Comparison of ENCODE assay signal across 23 cellular contexts in the genomic region with DNA sequence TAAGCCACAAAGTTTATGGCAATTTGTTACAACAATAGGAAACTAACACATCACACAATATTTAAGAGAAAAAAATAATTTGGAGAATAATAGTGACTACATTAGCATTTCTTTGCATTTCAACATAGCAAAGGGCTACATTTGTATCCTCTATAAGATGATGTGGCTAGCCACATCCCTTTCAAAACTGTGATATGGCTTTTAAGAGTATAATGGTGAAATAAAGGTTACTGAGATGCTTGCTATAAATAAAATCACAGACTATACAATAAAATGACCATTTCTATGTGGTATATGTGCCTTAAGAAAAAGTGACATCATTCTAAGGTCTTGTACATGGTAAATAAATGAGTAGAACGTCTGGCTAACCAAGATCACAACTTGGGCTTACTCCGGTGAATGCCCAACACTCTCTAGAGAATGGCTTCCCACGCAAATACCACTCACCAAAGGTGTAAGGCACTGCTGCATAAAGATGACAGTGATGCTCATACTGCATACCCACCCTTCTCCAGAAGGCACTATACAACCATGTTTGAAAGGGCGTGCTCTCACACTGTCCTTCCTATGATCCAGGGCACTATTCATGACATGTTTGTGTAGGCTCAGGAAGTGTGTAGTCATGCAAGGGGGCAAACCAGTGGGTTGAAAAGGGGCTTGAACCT.
DNase-seq lines count a peak whose midpoint lies in the region; ATAC-seq and TF ChIP-seq lines count a peak whose summit lies in the region.
"Had no signal": no experiment of that assay in that cellular context is flagged by ENCODE, and none has a peak within 500 bp of the region (broad histone marks: within the 10 kb centered on the region; RNA-seq: fewer than 3 reads in every experiment).

No MANE protein-coding gene starts in this region.

- no peaks in the 10 kb centered on the region for H3K27me3 ChIP-seq in MM.1S (replicated peaks; ENCODE audit: insufficient read depth, low read length)

- no peak overlapping the region for H3K27ac ChIP-seq in MM.1S (ENCODE audit: low read length)
- H3K27ac ChIP-seq: RWPE1 had no signal

- POLR2A ChIA-PET in activated CD8-positive, alpha-beta T cell treated with anti-CD3 and anti-CD28 coated beads, Interleukin-2, amount 10 ng/mL, durations not matched to agents 7 days and 5 days (lab: Charles Lee): interaction anchor here (0.6 to 1.4 kb wide), 2 partner anchors 11 to 287 kb away, joined by 3 to 5 read pairs; no protein-coding TSS in a partner anchor

- H3K36me3 Mint-ChIP-seq in activated naive CD4-positive, alpha-beta T cell treated with anti-CD3 and anti-CD28 coated beads, Interleukin-2, amount 10 ng/mL, durations not matched to agents 7 days and 5 days: peaks cover 49% of the 10 kb centered on the region
- no peaks in the 10 kb centered on the region for H3K36me3 Mint-ChIP-seq in activated naive CD4-positive, alpha-beta T cell treated with anti-CD3 and anti-CD28 coated beads for 36 hours (ENCODE audit: low read depth)
- peaks cover 64% of the 10 kb centered on the region for H3K36me3 Mint-ChIP-seq in activated CD8-positive, alpha-beta T cell treated with anti-CD3 and anti-CD28 coated beads, Interleukin-2, amount 10 ng/mL, durations not matched to agents 7 days and 5 days (ENCODE audit: low read depth)
- H3K36me3 Mint-ChIP-seq in immature natural killer cell: peaks cover 0 to 4% (median 0%) of the 10 kb centered on the region in 3 donors
- H3K36me3 Mint-ChIP-seq in stimulated activated memory B cell treated with anti-CD40 and anti-IgM and Interleukin-4, amounts not matched to agents 10 μg/mL and 1 μg/mL and 100 μg/mL, for 72 hours: no peaks in the 10 kb centered on the region
- H3K36me3 Mint-ChIP-seq: CD14-positive monocyte had no signal

- peaks cover 64% of the 10 kb centered on the region for H3K4me1 Mint-ChIP-seq in activated naive CD4-positive, alpha-beta T cell treated with anti-CD3 and anti-CD28 coated beads, Interleukin-2, amount 10 ng/mL, durations not matched to agents 7 days and 5 days
- peaks cover 29% of the 10 kb centered on the region for H3K4me1 Mint-ChIP-seq in activated naive CD4-positive, alpha-beta T cell treated with anti-CD3 and anti-CD28 coated beads for 36 hours (ENCODE audit: low read depth)
- H3K4me1 Mint-ChIP-seq in activated CD8-positive, alpha-beta T cell treated with anti-CD3 and anti-CD28 coated beads, Interleukin-2, amount 10 ng/mL, durations not matched to agents 7 days and 5 days (ENCODE audit: low read depth): peaks cover 64% of the 10 kb centered on the region
- peaks cover 17 to 31% of the 10 kb centered on the region in 2 donors for H3K4me1 Mint-ChIP-seq in immature natural killer cell
- no peaks in the 10 kb centered on the region for H3K4me1 Mint-ChIP-seq in stimulated activated memory B cell treated with anti-CD40 and anti-IgM and Interleukin-4, amounts not matched to agents 10 μg/mL and 1 μg/mL and 100 μg/mL, for 72 hours
- H3K4me1 Mint-ChIP-seq: B cell, CD14-positive monocyte had no signal

- H3K36me3 ChIP-seq in MM.1S (replicated peaks; ENCODE audit: insufficient read depth, low read length): no peaks in the 10 kb centered on the region
- H3K36me3 ChIP-seq: HAP-1 had no signal

- peak overlapping the region; percentile 33 for H3K27ac Mint-ChIP-seq in activated naive CD4-positive, alpha-beta T cell treated with anti-CD3 and anti-CD28 coated beads, Interleukin-2, amount 10 ng/mL, durations not matched to agents 7 days and 5 days
- no peak overlapping the region for H3K27ac Mint-ChIP-seq in activated naive CD4-positive, alpha-beta T cell treated with anti-CD3 and anti-CD28 coated beads for 36 hours
- peak overlapping the region; percentile 78 for H3K27ac Mint-ChIP-seq in activated CD8-positive, alpha-beta T cell treated with anti-CD3 and anti-CD28 coated beads, Interleukin-2, amount 10 ng/mL, durations not matched to agents 7 days and 5 days
- H3K27ac Mint-ChIP-seq in immature natural killer cell: no peak overlapping the region
- no peak overlapping the region for H3K27ac Mint-ChIP-seq in stimulated activated memory B cell treated with anti-CD40 and anti-IgM and Interleukin-4, amounts not matched to agents 10 μg/mL and 1 μg/mL and 100 μg/mL, for 72 hours
- H3K27ac Mint-ChIP-seq: B cell, CD14-positive monocyte had no signal

- intact Hi-C loops in activated naive CD4-positive, alpha-beta T cell treated with anti-CD3 and anti-CD28 coated beads for 36 hours (cut with micrococcal nuclease): no loop called here

- no peak overlapping the region for H3K4me3 ChIP-seq in MM.1S (ENCODE audit: low read length)
- H3K4me3 ChIP-seq: GM23338, HAP-1 had no signal

- no peaks in the 10 kb centered on the region for H3K27me3 Mint-ChIP-seq in activated naive CD4-positive, alpha-beta T cell treated with anti-CD3 and anti-CD28 coated beads, Interleukin-2, amount 10 ng/mL, durations not matched to agents 7 days and 5 days
- H3K27me3 Mint-ChIP-seq in activated naive CD4-positive, alpha-beta T cell treated with anti-CD3 and anti-CD28 coated beads for 36 hours (ENCODE audit: low read depth): no peaks in the 10 kb centered on the region
- no peaks in the 10 kb centered on the region for H3K27me3 Mint-ChIP-seq in activated CD8-positive, alpha-beta T cell treated with anti-CD3 and anti-CD28 coated beads, Interleukin-2, amount 10 ng/mL, durations not matched to agents 7 days and 5 days (ENCODE audit: low read depth)
- H3K27me3 Mint-ChIP-seq in immature natural killer cell (ENCODE audit: low read depth in 3 of 3): peaks cover 2 to 9% (median 3%) of the 10 kb centered on the region in 3 donors
- peaks cover 15% of the 10 kb centered on the region for H3K27me3 Mint-ChIP-seq in stimulated activated memory B cell treated with anti-CD40 and anti-IgM and Interleukin-4, amounts not matched to agents 10 μg/mL and 1 μg/mL and 100 μg/mL, for 72 hours

- no peaks in the 10 kb centered on the region for H3K9me2 ChIP-seq in MM.1S (replicated peaks; ENCODE audit: insufficient read depth, low read length)
- H3K9me2 ChIP-seq: SK-N-SH had no signal

- no peak for TF ChIP-seq CTCF in MM.1S (IDR thresholded peaks at IDR 0.05; ENCODE audit: low read length)

- CTCF ChIA-PET in activated naive CD4-positive, alpha-beta T cell treated with anti-CD3 and anti-CD28 coated beads, Interleukin-2, amount 10 ng/mL, durations not matched to agents 7 days and 5 days (lab: Charles Lee): interaction anchor here (0.8 kb wide), 1 partner anchor 13 kb away, joined by 3 read pairs; no protein-coding TSS in a partner anchor
- CTCF ChIA-PET in activated naive CD4-positive, alpha-beta T cell treated with anti-CD3 and anti-CD28 coated beads for 36 hours (lab: Charles Lee): interaction anchor here (1.2 kb wide), 1 partner anchor 14 kb away, joined by 4 read pairs; no protein-coding TSS in a partner anchor
- CTCF ChIA-PET in activated CD8-positive, alpha-beta T cell treated with anti-CD3 and anti-CD28 coated beads, Interleukin-2, amount 10 ng/mL, durations not matched to agents 7 days and 5 days (lab: Charles Lee): no interaction called here

- peak; percentile 58 for ATAC-seq in activated CD8-positive, alpha-beta T cell treated with anti-CD3 and anti-CD28 coated beads, Interleukin-2, amount 10 ng/mL, durations not matched to agents 7 days and 5 days
- ATAC-seq in stimulated activated memory B cell treated with anti-CD40 and anti-IgM and Interleukin-4, amounts not matched to agents 10 μg/mL and 1 μg/mL and 100 μg/mL, for 72 hours: no peak
- ATAC-seq: GM23338 had no signal

- H4K20me1 ChIP-seq in MM.1S (ENCODE audit: insufficient read depth, low read length): no peaks in the 10 kb centered on the region

- H3K9me3 ChIP-seq in MM.1S (replicated peaks; ENCODE audit: insufficient read depth, low read length): no peaks in the 10 kb centered on the region
- H3K9me3 ChIP-seq: HAP-1, SK-N-SH had no signal

- no peaks in the 10 kb centered on the region for H3F3A ChIP-seq in MM.1S (ENCODE audit: insufficient read depth, low read length)

- H3K9ac ChIP-seq in MM.1S (ENCODE audit: low read length): no peak overlapping the region
- H3K9ac ChIP-seq: SK-N-SH had no signal

- H2AFZ ChIP-seq in MM.1S (ENCODE audit: low read length): no peak overlapping the region
- H2AFZ ChIP-seq: GM23338 had no signal

- no peak overlapping the region for H3K4me3 Mint-ChIP-seq in activated naive CD4-positive, alpha-beta T cell treated with anti-CD3 and anti-CD28 coated beads, Interleukin-2, amount 10 ng/mL, durations not matched to agents 7 days and 5 days
- no peak overlapping the region for H3K4me3 Mint-ChIP-seq in activated naive CD4-positive, alpha-beta T cell treated with anti-CD3 and anti-CD28 coated beads for 36 hours
- no peak overlapping the region for H3K4me3 Mint-ChIP-seq in activated CD8-positive, alpha-beta T cell treated with anti-CD3 and anti-CD28 coated beads, Interleukin-2, amount 10 ng/mL, durations not matched to agents 7 days and 5 days
- H3K4me3 Mint-ChIP-seq in immature natural killer cell: peak overlapping the region in 1 of 5 donors; percentile 25
- H3K4me3 Mint-ChIP-seq in stimulated activated memory B cell treated with anti-CD40 and anti-IgM and Interleukin-4, amounts not matched to agents 10 μg/mL and 1 μg/mL and 100 μg/mL, for 72 hours: no peak overlapping the region
- H3K4me3 Mint-ChIP-seq: B cell, CD14-positive monocyte, GM23338 had no signal

- H3K9me3 Mint-ChIP-seq in activated naive CD4-positive, alpha-beta T cell treated with anti-CD3 and anti-CD28 coated beads, Interleukin-2, amount 10 ng/mL, durations not matched to agents 7 days and 5 days: peaks cover 30% of the 10 kb centered on the region
- H3K9me3 Mint-ChIP-seq in activated naive CD4-positive, alpha-beta T cell treated with anti-CD3 and anti-CD28 coated beads for 36 hours: no peaks in the 10 kb centered on the region
- peaks cover 14% of the 10 kb centered on the region for H3K9me3 Mint-ChIP-seq in activated CD8-positive, alpha-beta T cell treated with anti-CD3 and anti-CD28 coated beads, Interleukin-2, amount 10 ng/mL, durations not matched to agents 7 days and 5 days (ENCODE audit: insufficient read depth)
- H3K9me3 Mint-ChIP-seq in immature natural killer cell: no peaks in the 10 kb centered on the region
- H3K9me3 Mint-ChIP-seq in stimulated activated memory B cell treated with anti-CD40 and anti-IgM and Interleukin-4, amounts not matched to agents 10 μg/mL and 1 μg/mL and 100 μg/mL, for 72 hours: peaks cover 2% of the 10 kb centered on the region

- no peak overlapping the region for H3K4me2 ChIP-seq in MM.1S (ENCODE audit: low read depth, low read length)
- H3K4me2 ChIP-seq: GM23338, SK-N-SH had no signal

- DNase-seq in activated naive CD4-positive, alpha-beta T cell treated with anti-CD3 and anti-CD28 coated beads, Interleukin-2, amount 10 ng/mL, durations not matched to agents 7 days and 5 days: no peak
- DNase-seq in activated naive CD4-positive, alpha-beta T cell treated with anti-CD3 and anti-CD28 coated beads for 36 hours: no peak
- no peak for DNase-seq in activated CD8-positive, alpha-beta T cell treated with anti-CD3 and anti-CD28 coated beads, Interleukin-2, amount 10 ng/mL, durations not matched to agents 7 days and 5 days
- DNase-seq in immature natural killer cell: peak in 2 of 3 donors; percentile 6 to 9
- DNase-seq in AML-193 (lab: John Stamatoyannopoulos, UW): no peak
- DNase-seq in MM.1S: no peak
- DNase-seq: DMS53; GDM1; KG1; NCI-H1092 treated with DMSO at 0.1 percent for 48 hours; NCI-H1436 treated with DMSO at 0.1 percent for 48 hours; NCI-H1930; NCI-H2227 treated with DMSO at 0.1 percent for 48 hours; NCI-H510A; NK-92 treated with Interleukin-12 subunit alpha and Interleukin-12 subunit beta, amount 100 ng/mL, for 24 hours; SHP77 treated with DMSO at 0.1 percent for 48 hours; SK-N-SH had no signal

- H3K4me1 ChIP-seq in MM.1S (ENCODE audit: low read length): no peaks in the 10 kb centered on the region

- H3K79me2 ChIP-seq in MM.1S (ENCODE audit: low read length): no peaks in the 10 kb centered on the region

Comparison
In these comparisons a context has a peak if more than half of its experiments do, and no peak if none do; other contexts are left out.
1. H3K27ac Mint-ChIP-seq: peak in activated naive CD4-positive, alpha-beta T cell treated with anti-CD3 and anti-CD28 coated beads, Interleukin-2, amount 10 ng/mL, durations not matched to agents 7 days and 5 days (single experiment) and activated CD8-positive, alpha-beta T cell treated with anti-CD3 and anti-CD28 coated beads, Interleukin-2, amount 10 ng/mL, durations not matched to agents 7 days and 5 days (single experiment); none in activated naive CD4-positive, alpha-beta T cell treated with anti-CD3 and anti-CD28 coated beads for 36 hours (single experiment), immature natural killer cell (0 of 6) and stimulated activated memory B cell treated with anti-CD40 and anti-IgM and Interleukin-4, amounts not matched to agents 10 μg/mL and 1 μg/mL and 100 μg/mL, for 72 hours (single experiment).
2. DNase-seq: peak in immature natural killer cell (2 of 3); none in activated naive CD4-positive, alpha-beta T cell treated with anti-CD3 and anti-CD28 coated beads, Interleukin-2, amount 10 ng/mL, durations not matched to agents 7 days and 5 days (single experiment), activated naive CD4-positive, alpha-beta T cell treated with anti-CD3 and anti-CD28 coated beads for 36 hours (single experiment), activated CD8-positive, alpha-beta T cell treated with anti-CD3 and anti-CD28 coated beads, Interleukin-2, amount 10 ng/mL, durations not matched to agents 7 days and 5 days (single experiment), AML-193 (0 of 2) and MM.1S (single experiment).